In the genomic region with DNA sequence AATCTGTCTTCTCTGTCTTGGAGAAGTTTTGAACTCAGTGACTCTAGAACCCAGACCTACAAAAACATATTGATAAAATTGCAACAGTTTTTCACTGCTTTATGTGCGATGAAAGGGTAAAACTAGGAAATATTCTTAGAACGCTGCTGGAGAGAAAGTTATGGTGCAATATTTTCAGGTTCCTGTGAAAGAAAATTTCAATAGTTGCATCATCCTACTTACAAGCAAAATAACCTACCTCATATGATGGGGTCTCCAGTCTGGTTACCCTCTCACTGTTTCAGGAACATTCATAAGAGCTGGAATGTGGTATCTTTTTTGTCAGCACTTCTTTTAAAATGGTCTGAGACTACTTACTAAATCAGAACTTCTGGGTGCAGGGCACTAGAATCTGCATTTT, we compare ENCODE assay signal across 25 cellular contexts.
"Had no signal": no experiment of that assay in that cellular context is flagged by ENCODE, and none has a peak within 500 bp of the region (broad histone marks: within the 10 kb centered on the region; RNA-seq: fewer than 3 reads in every experiment).

No MANE protein-coding gene starts in this region.

- H3K4me3 ChIP-seq: gastroesophageal sphincter, spleen, tibial nerve had no signal

- H3K4me1 ChIP-seq: gastroesophageal sphincter, spleen had no signal

- DNase-seq: activated CD4-positive, alpha-beta T cell treated with anti-CD3 and anti-CD28 coated beads for 48 hours; activated CD4-positive, alpha-beta T cell treated with anti-CD3 and anti-CD28 coated beads, Interleukin-2, amount 50 U/mL, for 48 hours; activated CD8-positive, alpha-beta memory T cell treated with anti-CD3 and anti-CD28 coated beads for 24 hours; activated CD8-positive, alpha-beta memory T cell treated with anti-CD3 and anti-CD28 coated beads, Interleukin-2, amount 50 U/mL, for 4 hours; activated gamma-delta T cell; activated naive CD4-positive, alpha-beta T cell treated with anti-CD3 and anti-CD28 coated beads, Interleukin-2, amount 50 U/mL, for 16 hours; activated T-cell treated with anti-CD3 and anti-CD28 coated beads, Interleukin-2, amount 50 U/mL, for 1 hour; amygdala; caudate nucleus; hippocampal formation; left cardiac atrium; left ventricle myocardium superior; mammary epithelial cell; posterior cingulate gyrus; right cardiac atrium; spleen; stimulated activated CD4-positive, alpha-beta T cell treated with anti-CD3 and anti-CD28 coated beads, Interleukin-2, amount 100 ng/mL, for 48 hours; stimulated activated naive CD4-positive, alpha-beta T cell treated with Interleukin-2 at 50 U/mL for 16 hours had no signal

- H3K9me3 ChIP-seq: gastroesophageal sphincter, spleen, tibial nerve had no signal

- H3K27me3 ChIP-seq: tibial nerve had no signal

- FAIRE-seq: endothelial cell of umbilical vein, keratinocyte, TTC549 had no signal

- H3K36me3 ChIP-seq: gastroesophageal sphincter, spleen, tibial nerve had no signal

- ATAC-seq: activated CD4-positive, CD25-positive, alpha-beta regulatory T cell treated with anti-CD3 and anti-CD28 coated beads, Interleukin-2, amount 50 U/mL, for 24 hours; gastroesophageal sphincter; left cardiac atrium; left ventricle myocardium superior; right cardiac atrium had no signal

- H3K27ac ChIP-seq: gastroesophageal sphincter, spleen, tibial nerve, VCaP had no signal
